Comparison of ENCODE assay signal across 13 cellular contexts in genomic region chr15:67746022-67746421, GRCh38.
DNase-seq lines count a peak whose midpoint lies in the region; ATAC-seq and TF ChIP-seq lines count a peak whose summit lies in the region.
"Had no signal": no experiment of that assay in that cellular context is flagged by ENCODE, and none has a peak within 500 bp of the region (broad histone marks: within the 10 kb centered on the region; RNA-seq: fewer than 3 reads in every experiment).

No MANE protein-coding gene starts in this region.

- peak overlapping the region; percentile 53 for H3K27ac Mint-ChIP-seq in stimulated activated naive CD8-positive, alpha-beta T cell treated with anti-CD3 and anti-CD28 coated beads, Interleukin-15, Interleukin-2, amounts not matched to agents 100 ng/mL and 50 ng/mL, for 24 hours

- no peaks in the 10 kb centered on the region for H3K9me3 Mint-ChIP-seq in stimulated activated naive CD8-positive, alpha-beta T cell treated with anti-CD3 and anti-CD28 coated beads, Interleukin-15, Interleukin-2, amounts not matched to agents 100 ng/mL and 50 ng/mL, for 24 hours

- peaks cover 0 to 46% (median 13%) of the 10 kb centered on the region in 6 donors for H3K4me1 ChIP-seq in spleen

- TF ChIP-seq CTCF in fibroblast of villous mesenchyme (IDR thresholded peaks at IDR 0.05; ENCODE audit: insufficient read depth, low read depth, low read length) = no peak
- no peak for TF ChIP-seq CTCF in spleen (IDR thresholded peaks at IDR 0.05 in 8 of 11, conservative IDR thresholded peaks at IDR 0.05 in 3 of 11)

- intact Hi-C loops in spleen (cut with DNase I; ENCODE audit: low total_unique reads) = no loop called here

- no peaks in the 10 kb centered on the region for H3K27me3 Mint-ChIP-seq in stimulated activated naive CD8-positive, alpha-beta T cell treated with anti-CD3 and anti-CD28 coated beads, Interleukin-15, Interleukin-2, amounts not matched to agents 100 ng/mL and 50 ng/mL, for 24 hours

- TF ChIP-seq POLR2A in spleen (IDR thresholded peaks at IDR 0.05) = no peak

- H3K9me3 ChIP-seq in spleen = no peaks in the 10 kb centered on the region
- H3K9me3 ChIP-seq: thoracic aorta had no signal

- peaks cover 55% of the 10 kb centered on the region for H3K4me1 Mint-ChIP-seq in stimulated activated naive CD8-positive, alpha-beta T cell treated with anti-CD3 and anti-CD28 coated beads, Interleukin-15, Interleukin-2, amounts not matched to agents 100 ng/mL and 50 ng/mL, for 24 hours (ENCODE audit: low read depth)

- no peak for ATAC-seq in stimulated activated naive CD8-positive, alpha-beta T cell treated with anti-CD3 and anti-CD28 coated beads, Interleukin-15, Interleukin-2, amounts not matched to agents 100 U/mL and 50 U/mL, for 24 hours
- ATAC-seq in HG03457 (IDR thresholded peaks at IDR 0.05; ENCODE audit: unreplicated experiment) = no peak

- H3K4me3 Mint-ChIP-seq in stimulated activated naive CD8-positive, alpha-beta T cell treated with anti-CD3 and anti-CD28 coated beads, Interleukin-15, Interleukin-2, amounts not matched to agents 100 ng/mL and 50 ng/mL, for 24 hours = peak overlapping the region; percentile 14

- peak overlapping the region in 2 of 8 donors; percentile 37 to 47 for H3K27ac ChIP-seq in spleen
- H3K27ac ChIP-seq: cardiac muscle cell, thoracic aorta had no signal

- 41 to 70% (median 62%) methylated on average over 1 of the region's 1 CpG for WGBS in spleen, 5 donors

- H3K4me3 ChIP-seq in fibroblast of villous mesenchyme (ENCODE audit: low read depth, low read length) (no peak overlapping the region), spleen (no peak overlapping the region)
- H3K4me3 ChIP-seq: cardiac muscle cell, thoracic aorta had no signal

- H3K36me3 Mint-ChIP-seq in stimulated activated naive CD8-positive, alpha-beta T cell treated with anti-CD3 and anti-CD28 coated beads, Interleukin-15, Interleukin-2, amounts not matched to agents 100 ng/mL and 50 ng/mL, for 24 hours (ENCODE audit: low read depth) = peaks cover 10% of the 10 kb centered on the region

- peaks cover 0 to 9% (median 2%) of the 10 kb centered on the region in 6 donors for H3K36me3 ChIP-seq in spleen
- H3K36me3 ChIP-seq: cardiac muscle cell, thoracic aorta had no signal

- DNase-seq in stimulated activated naive CD8-positive, alpha-beta T cell treated with anti-CD3 and anti-CD28 coated beads, Interleukin-15, Interleukin-2, amounts not matched to agents 100 U/mL and 50 U/mL, for 24 hours = no peak
- DNase-seq in SKM-1 (lab: John Stamatoyannopoulos, UW; ENCODE audit: unreplicated experiment) (peak; percentile 71), fibroblast of villous mesenchyme (ENCODE audit: low read depth) (peak; percentile 67), NCI-H1105 treated with DMSO at 0.1 percent for 48 hours (lab: John Stamatoyannopoulos, UW) (no peak), spleen (no peak)
- no peak for DNase-seq in activated CD4-positive, CD25-positive, alpha-beta regulatory T cell (lab: John Stamatoyannopoulos, UW)
- DNase-seq: activated CD4-positive, alpha-beta T cell treated with anti-CD3 and anti-CD28 coated beads, Interleukin-2, amount 50 U/mL, for 4 hours; midbrain; NCI-H1436 treated with DMSO at 0.1 percent for 48 hours had no signal

- H3K27me3 ChIP-seq in spleen (replicated peaks in 1 of 7) = no peaks in the 10 kb centered on the region

Comparison
In these comparisons a context has a peak if more than half of its experiments do, and no peak if none do; other contexts are left out.
1. DNase-seq: peak in SKM-1 (single experiment) and fibroblast of villous mesenchyme (single experiment); none in stimulated activated naive CD8-positive, alpha-beta T cell treated with anti-CD3 and anti-CD28 coated beads, Interleukin-15, Interleukin-2, amounts not matched to agents 100 U/mL and 50 U/mL, for 24 hours (single experiment), NCI-H1105 treated with DMSO at 0.1 percent for 48 hours (single experiment), spleen (single experiment) and activated CD4-positive, CD25-positive, alpha-beta regulatory T cell (0 of 4).